In genomic region chr10:125554753-125555152, GRCh38 we compare ENCODE assay signal across 27 cellular contexts.
"Had no signal": no experiment of that assay in that cellular context is flagged by ENCODE, and none has a peak within 500 bp of the region (broad histone marks: within the 10 kb centered on the region; RNA-seq: fewer than 3 reads in every experiment).

No MANE protein-coding gene starts in this region.

- H3K4me3 Mint-ChIP-seq: naive thymus-derived CD4-positive, alpha-beta T cell; nephron; stimulated activated naive B cell treated with anti-CD40 and anti-IgM and Interleukin-4, amounts not matched to agents 10 μg/mL and 1 μg/mL and 100 μg/mL, for 72 hours had no signal

- H3K4me3 ChIP-seq: hepatocyte, left ventricle myocardium inferior, lung, mucosa of descending colon, pancreas, prostate gland, skin epidermis, stomach, testis, thyroid gland, transverse colon, upper lobe of left lung, vagina had no signal

- H3K27ac Mint-ChIP-seq: nephron; stimulated activated naive B cell treated with anti-CD40 and anti-IgM and Interleukin-4, amounts not matched to agents 10 μg/mL and 1 μg/mL and 100 μg/mL, for 72 hours had no signal

- ATAC-seq: mucosa of descending colon; naive thymus-derived CD4-positive, alpha-beta T cell; pancreas; right cardiac atrium; sciatic nerve; stimulated activated naive B cell treated with anti-CD40 and anti-IgM and Interleukin-4, amounts not matched to agents 10 μg/mL and 1 μg/mL and 100 μg/mL, for 72 hours; stimulated activated naive CD8-positive, alpha-beta T cell treated with anti-CD3 and anti-CD28 coated beads, Interleukin-15, Interleukin-2, amounts not matched to agents 100 U/mL and 50 U/mL, for 24 hours had no signal

- H3K9me3 ChIP-seq: mucosa of descending colon, pancreas, prostate gland, testis, thyroid gland, transverse colon, vagina had no signal

- H3K27me3 ChIP-seq: pancreas, testis, thyroid gland, transverse colon, upper lobe of left lung, vagina had no signal

- H3K36me3 ChIP-seq: left ventricle myocardium inferior, pancreas, prostate gland, stomach, thyroid gland, transverse colon, upper lobe of left lung, vagina had no signal

- H3K4me2 ChIP-seq: hepatocyte had no signal

- H3K36me3 Mint-ChIP-seq: naive thymus-derived CD4-positive, alpha-beta T cell; stimulated activated naive B cell treated with anti-CD40 and anti-IgM and Interleukin-4, amounts not matched to agents 10 μg/mL and 1 μg/mL and 100 μg/mL, for 72 hours had no signal

- H3K79me2 ChIP-seq: hepatocyte had no signal

- H3K4me1 ChIP-seq: left ventricle myocardium inferior, pancreas, prostate gland, stomach, testis, vagina had no signal

- DNase-seq: left ventricle myocardium inferior; midbrain; mucosa of descending colon; naive thymus-derived CD4-positive, alpha-beta T cell; nucleus accumbens; pancreas; posterior cingulate gyrus; retina; right cardiac atrium; stimulated activated CD4-positive, alpha-beta T cell treated with anti-CD3 and anti-CD28 coated beads, Interleukin-12 subunit alpha, Interleukin-12 subunit beta, amount 100 ng/mL, for 4 hours; stimulated activated CD4-positive, alpha-beta T cell treated with anti-CD3 and anti-CD28 coated beads, Interleukin-15, amount 100 ng/mL, for 24 hours; stimulated activated CD4-positive, alpha-beta T cell treated with anti-CD3 and anti-CD28 coated beads, Interleukin-2, amount 100 ng/mL, for 24 hours; stimulated activated CD4-positive, alpha-beta T cell treated with anti-CD3 and anti-CD28 coated beads, Interleukin-4, amount 100 ng/mL, for 1 hour; stimulated activated naive B cell treated with anti-CD40 and anti-IgM and Interleukin-4, amounts not matched to agents 10 μg/mL and 1 μg/mL and 100 μg/mL, for 72 hours; stimulated activated naive CD8-positive, alpha-beta T cell treated with anti-CD3 and anti-CD28 coated beads, Interleukin-15, Interleukin-2, amounts not matched to agents 100 U/mL and 50 U/mL, for 24 hours; stomach; testis; thyroid gland; transverse colon; upper lobe of left lung had no signal

- H2AFZ ChIP-seq: hepatocyte had no signal

- H3K27ac ChIP-seq: hepatocyte, left ventricle myocardium inferior, pancreas, prostate gland, skin epidermis, stomach, testis, thyroid gland, transverse colon, upper lobe of left lung, vagina had no signal
